13 cellular contexts compared by ENCODE assay signal in the genomic region with DNA sequence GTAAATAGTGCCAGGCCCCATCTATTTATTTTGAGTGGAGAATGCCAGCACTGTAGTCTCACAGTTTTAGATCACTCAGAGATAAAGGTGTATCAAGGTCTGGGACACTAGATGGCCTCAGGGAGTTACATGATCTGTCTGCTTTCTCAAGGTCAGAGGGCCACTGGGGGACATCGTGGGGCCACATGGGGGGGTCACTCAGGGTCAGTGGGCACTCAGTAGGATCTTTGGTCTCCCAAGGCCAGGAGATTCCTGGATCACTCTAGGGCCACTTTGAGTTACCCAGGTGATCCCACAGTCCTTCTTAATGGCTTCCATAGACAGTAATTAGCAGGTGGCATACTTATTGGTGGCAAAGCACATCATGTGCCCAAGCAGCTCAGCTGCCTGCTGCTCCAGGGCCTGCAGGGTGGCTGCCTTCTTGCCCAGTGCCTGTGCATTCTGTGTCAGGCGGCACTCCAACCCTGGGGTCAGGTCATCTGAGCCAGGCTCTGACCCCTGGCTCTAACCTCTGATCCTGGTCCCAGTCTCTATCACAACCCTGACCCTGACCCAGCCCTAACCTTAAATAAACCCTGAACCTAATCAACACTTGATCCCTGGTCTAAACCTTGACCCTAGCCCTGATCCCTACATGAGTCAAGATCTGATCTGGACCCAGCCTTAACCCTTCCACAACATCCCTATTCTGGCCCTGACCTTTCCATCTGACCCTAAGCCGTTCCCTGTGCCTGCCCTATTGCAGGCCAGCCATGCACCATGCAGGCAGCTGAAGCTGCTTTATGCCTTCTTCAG. TPM values are rescaled to one million over a fixed set of nuclear protein-coding genes. Genes with fewer than 3 reads are reported as not detected.
DNase-seq lines count a peak whose midpoint lies in the region; ATAC-seq and TF ChIP-seq lines count a peak whose summit lies in the region.
"Had no signal": no experiment of that assay in that cellular context is flagged by ENCODE, and none has a peak within 500 bp of the region (broad histone marks: within the 10 kb centered on the region; RNA-seq: fewer than 3 reads in every experiment).

No MANE protein-coding gene starts in this region.

- H3K4me3 ChIP-seq in Caco-2 (ENCODE audit: low read depth, low read length) (no peak overlapping the region), SJCRH30 (no peak overlapping the region; the same call in 1 of the 2 replicates)

- H3K27me3 ChIP-seq in Caco-2 (replicated peaks; ENCODE audit: control insufficient read depth, insufficient read depth, low read length) (no peaks in the 10 kb centered on the region), SJCRH30 (no peaks in the 10 kb centered on the region)

- DNase-seq in Caco-2, result no peak
- peak; percentile 17 for DNase-seq in NCI-H69 (lab: John Stamatoyannopoulos, UW)
- peak; percentile 7 for DNase-seq in epidermal melanocyte (ENCODE audit: insufficient read length, low spot score)
- no peak for DNase-seq in nephron progenitor cell
- DNase-seq in Kasumi-1 (lab: John Stamatoyannopoulos, UW), result no peak
- no peak for DNase-seq in SJCRH30
- no peak for DNase-seq in central memory CD4-positive, alpha-beta T cell
- DNase-seq: amniotic stem cell; NCI-H1436; OCI-M1; stimulated activated CD4-positive, alpha-beta T cell treated with anti-CD3 and anti-CD28 coated beads, Interleukin-12 subunit alpha, Interleukin-12 subunit beta, amount 100 ng/mL, for 4 hours; stimulated activated CD8-positive, alpha-beta memory T cell treated with anti-CD3 and anti-CD28 coated beads, Interleukin-4, amount 100 ng/mL, for 48 hours had no signal

- H3K9me3 ChIP-seq in Caco-2 (no peaks in the 10 kb centered on the region), SJCRH30 (replicated peaks) (no peaks in the 10 kb centered on the region)

- H3K36me3 Mint-ChIP-seq in Caco-2 (ENCODE audit: insufficient read depth, unreplicated experiment), result peaks cover 18% of the 10 kb centered on the region
- no peaks in the 10 kb centered on the region for H3K36me3 Mint-ChIP-seq in nephron progenitor cell (ENCODE audit: low read depth)

- intact Hi-C loops in Caco-2 (cut with micrococcal nuclease; ENCODE audit: unreplicated experiment), result no loop called here

- no peak overlapping the region for H3K27ac ChIP-seq in SJCRH30

- H3K9me3 Mint-ChIP-seq in Caco-2 (ENCODE audit: unreplicated experiment), result no peaks in the 10 kb centered on the region
- no peaks in the 10 kb centered on the region for H3K9me3 Mint-ChIP-seq in nephron progenitor cell

- CTCF ChIA-PET in Caco-2 (lab: Charles Lee), result interaction anchor here (0.7 to 1.2 kb wide), 3 partner anchors 14 to 325 kb away, joined by 3 to 8 read pairs (median 4); a partner anchor contains a TSS

- H3K4me3 Mint-ChIP-seq in Caco-2 (ENCODE audit: unreplicated experiment), result peak overlapping the region; percentile 93
- peak overlapping the region; percentile 90 for H3K4me3 Mint-ChIP-seq in nephron progenitor cell

- TF ChIP-seq CTCF in Caco-2 (IDR thresholded peaks at IDR 0.05; ENCODE audit: insufficient read depth in 1 of 2, low read depth in 1 of 2, low read length in 1 of 2, severe bottlenecking in 1 of 2, unreplicated experiment in 1 of 2), result no peak
- TF ChIP-seq CTCF in nephron progenitor cell (IDR thresholded peaks at IDR 0.05), result no peak

- H3K27ac Mint-ChIP-seq in Caco-2 (ENCODE audit: unreplicated experiment) (no peak overlapping the region), nephron progenitor cell (peak overlapping the region; percentile 10)

- no peaks in the 10 kb centered on the region for H3K27me3 Mint-ChIP-seq in Caco-2 (ENCODE audit: insufficient read depth, unreplicated experiment)
- peaks cover 5% of the 10 kb centered on the region for H3K27me3 Mint-ChIP-seq in nephron progenitor cell (ENCODE audit: low read depth, poor library complexity)

- peaks cover 13% of the 10 kb centered on the region for H3K4me1 Mint-ChIP-seq in Caco-2 (ENCODE audit: low read depth, unreplicated experiment)
- peaks cover 44% of the 10 kb centered on the region for H3K4me1 Mint-ChIP-seq in nephron progenitor cell

- 0 out of 2 replicates have a peak, but pooled peaks cover 3% of the 10 kb centered on the region for H3K36me3 ChIP-seq in Caco-2 (ENCODE audit: control insufficient read depth, insufficient read depth, low read length)
- H3K36me3 ChIP-seq in SJCRH30, result no peaks in the 10 kb centered on the region

- H3K4me1 ChIP-seq in Caco-2 (peaks cover 15% of the 10 kb centered on the region), SJCRH30 (no peaks in the 10 kb centered on the region; the same call in 1 of the 2 replicates)

- POLR2A ChIA-PET in Caco-2 (lab: Charles Lee), result interaction anchor here (3.1 kb wide), 1 partner anchor 40 kb away, joined by 27 read pairs; a partner anchor contains a TSS

- BruUV-seq in Caco-2 (replicated peaks; lab: Mats Ljungman, UMichigan), result no TSS peak

- no peak for ATAC-seq in GM18867 (IDR thresholded peaks at IDR 0.05; ENCODE audit: unreplicated experiment)

RNA-seq across cellular contexts. Expression of a gene that starts 1.8 kb away (rescaled TPM):
- 181 and 189 TPM in 2 replicates for total RNA-seq in Caco-2 (2022)
- 49.7 and 53.4 TPM in 2 replicates for total RNA-seq in SJCRH30 (2014; rRNA removed; shearing (Covaris generic))

RNA-seq across cellular contexts. Expression of a gene that starts 14.0 kb away (rescaled TPM):
- total RNA-seq in Caco-2 (2022), result 55.9 and 56.4 TPM in 2 replicates
- total RNA-seq in SJCRH30 (2014; rRNA removed; shearing (Covaris generic)), result 39.2 and 41.2 TPM in 2 replicates

RNA-seq across cellular contexts. Expression of a gene that starts 30.1 kb away (rescaled TPM):
- total RNA-seq in Caco-2 (2022), result 361 and 386 TPM in 2 replicates
- 192 TPM in 2 replicates for total RNA-seq in SJCRH30 (2014; rRNA removed; shearing (Covaris generic))

RNA-seq across cellular contexts. Expression of a gene that starts 31.5 kb away (rescaled TPM):
- total RNA-seq in Caco-2 (2022), result 15.2 and 15.9 TPM in 2 replicates
- total RNA-seq in SJCRH30 (2014; rRNA removed; shearing (Covaris generic)), result 16.0 and 19.3 TPM in 2 replicates

RNA-seq across cellular contexts. Expression of a gene that starts 36.7 kb away (rescaled TPM):
- total RNA-seq in Caco-2 (2022), result 7.4 and 8.8 TPM in 2 replicates
- total RNA-seq in SJCRH30 (2014; rRNA removed; shearing (Covaris generic)), result 7.8 and 8.6 TPM in 2 replicates

Comparison
In these comparisons a context has a peak if more than half of its experiments do, and no peak if none do; other contexts are left out.
1. DNase-seq: peak in NCI-H69 (single experiment) and epidermal melanocyte (single experiment); none in Caco-2 (0 of 2), nephron progenitor cell (single experiment), Kasumi-1 (0 of 2), SJCRH30 (0 of 2) and central memory CD4-positive, alpha-beta T cell (single experiment).